Comparison of ENCODE assay signal across 18 cellular contexts in the genomic region with DNA sequence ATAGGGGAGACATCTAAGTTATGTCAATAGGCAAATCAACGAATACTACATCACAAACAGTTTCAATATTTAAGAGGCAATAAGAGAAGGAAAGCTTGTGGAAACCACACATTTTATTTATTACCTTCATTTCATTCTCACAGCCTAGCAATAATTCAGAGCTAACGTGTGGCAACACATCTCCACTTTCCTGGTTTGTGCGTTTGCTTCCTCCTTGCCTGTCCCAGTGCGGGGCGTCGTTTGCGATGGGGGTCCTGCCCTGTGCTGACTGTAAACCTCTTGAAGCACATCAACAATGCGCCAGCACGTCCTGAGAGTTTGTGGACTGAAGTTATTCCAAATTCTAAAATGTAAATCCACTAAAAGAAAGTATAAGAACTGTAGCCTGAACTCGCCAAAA. TPM values are rescaled to one million over a fixed set of nuclear protein-coding genes. Genes with fewer than 3 reads are reported as not detected.
DNase-seq lines count a peak whose midpoint lies in the region; ATAC-seq, FAIRE-seq and TF ChIP-seq lines count a peak whose summit lies in the region.
"Had no signal": no experiment of that assay in that cellular context is flagged by ENCODE, and none has a peak within 500 bp of the region (broad histone marks: within the 10 kb centered on the region; RNA-seq: fewer than 3 reads in every experiment).

No MANE protein-coding gene starts in this region.

- H3K27me3 Mint-ChIP-seq in activated naive CD4-positive, alpha-beta T cell treated with anti-CD3 and anti-CD28 coated beads, Interleukin-2, amount 50 U/mL, for 24 hours: no peaks in the 10 kb centered on the region
- no peaks in the 10 kb centered on the region for H3K27me3 Mint-ChIP-seq in naive thymus-derived CD8-positive, alpha-beta T cell

- SMC1A ChIA-PET in GM12878 (lab: Charles Lee; ENCODE audit: uncharacterized antibody, unreplicated experiment): no interaction called here

- H3K27me3 ChIP-seq in HUES64 (ENCODE audit: insufficient read depth, low read length) (peaks cover 8% of the 10 kb centered on the region), GM12878 (replicated peaks in 1 of 2; ENCODE audit: control insufficient read depth in 2 of 2, insufficient read depth in 2 of 2, low read length in 1 of 2) (no peaks in the 10 kb centered on the region), mammary epithelial cell (ENCODE audit: insufficient read depth, low read length) (no peaks in the 10 kb centered on the region)
- H3K27me3 ChIP-seq: BE2C, gastroesophageal sphincter, tibial nerve had no signal

- dilution Hi-C loops in mammary epithelial cell (cut with HindIII; ENCODE audit: low sequenced_read_pairs): no loop called here

- H3K4me3 Mint-ChIP-seq in activated naive CD4-positive, alpha-beta T cell treated with anti-CD3 and anti-CD28 coated beads, Interleukin-2, amount 50 U/mL, for 24 hours: peak overlapping the region; percentile 28
- peak overlapping the region; percentile 1 to 91 (median 63) for H3K4me3 Mint-ChIP-seq in naive thymus-derived CD8-positive, alpha-beta T cell

- 31% methylated on average over 7 of the region's 10 CpGs for WGBS in HUES64
- 54% methylated on average over 10 of the region's 10 CpGs for WGBS in GM12878 (ENCODE audit: insufficient coverage, insufficient replicate concordance, low lambda C conversion rate, missing lambda C conversion rate)
- WGBS in mammary epithelial cell (ENCODE audit: low coverage, missing lambda C conversion rate): 38% methylated on average over 9 of the region's 10 CpGs

- H3K36me3 Mint-ChIP-seq in activated naive CD4-positive, alpha-beta T cell treated with anti-CD3 and anti-CD28 coated beads, Interleukin-2, amount 50 U/mL, for 24 hours: no peaks in the 10 kb centered on the region
- H3K36me3 Mint-ChIP-seq in naive thymus-derived CD8-positive, alpha-beta T cell: no peaks in the 10 kb centered on the region
- H3K36me3 Mint-ChIP-seq: brain had no signal

- POLR2A ChIA-PET in GM12878 (lab: Charles Lee): no interaction called here
- POLR2A ChIA-PET in naive thymus-derived CD8-positive, alpha-beta T cell (lab: Charles Lee): no interaction called here

- RAD21 ChIA-PET in GM12878 (lab: Charles Lee; ENCODE audit: unreplicated experiment): no interaction called here

- TF ChIP-seq RAD21 in GM12878 (IDR thresholded peaks at IDR 0.05; ENCODE audit: insufficient read depth, low read depth, low read length): no peak

- no peak for TF ChIP-seq POLR2A in GM12878 (IDR thresholded peaks at IDR 0.05; ENCODE audit: low read depth, low read length)

- H3K9ac ChIP-seq in HUES64 (ENCODE audit: low read depth, low read length) (no peak overlapping the region), GM12878 (ENCODE audit: control insufficient read depth, insufficient read depth, low read length) (no peak overlapping the region), mammary epithelial cell (ENCODE audit: insufficient read depth, low read length) (no peak overlapping the region)

- no peaks in the 10 kb centered on the region for H3K79me2 ChIP-seq in GM12878 (ENCODE audit: control insufficient read depth, insufficient read depth, low read length)
- H3K79me2 ChIP-seq in mammary epithelial cell (ENCODE audit: insufficient read depth, low read length): no peaks in the 10 kb centered on the region

- H2AFZ ChIP-seq in GM12878 (ENCODE audit: control insufficient read depth, low read depth, low read length) (no peak overlapping the region), mammary epithelial cell (ENCODE audit: low read depth, low read length) (no peak overlapping the region)

- H3K36me3 ChIP-seq in HUES64 (ENCODE audit: insufficient read depth, low read length): no peaks in the 10 kb centered on the region
- no peaks in the 10 kb centered on the region for H3K36me3 ChIP-seq in GM12878 (ENCODE audit: control insufficient read depth in 2 of 2, insufficient read depth in 2 of 2, low read length in 1 of 2)
- H3K36me3 ChIP-seq in mammary epithelial cell (ENCODE audit: insufficient read depth, low read length): no peaks in the 10 kb centered on the region
- H3K36me3 ChIP-seq: BE2C, gastroesophageal sphincter, tibial nerve had no signal

- H3K4me1 Mint-ChIP-seq in activated naive CD4-positive, alpha-beta T cell treated with anti-CD3 and anti-CD28 coated beads, Interleukin-2, amount 50 U/mL, for 24 hours: peaks cover 5% of the 10 kb centered on the region
- peaks cover 0 to 12% (median 2%) of the 10 kb centered on the region in 4 donors for H3K4me1 Mint-ChIP-seq in naive thymus-derived CD8-positive, alpha-beta T cell
- H3K4me1 Mint-ChIP-seq: activated B cell treated with CpG ODN at 0.5 μM for 24 hours had no signal

- no peak for ATAC-seq in GM12878
- peak in 1 of 2 donors; percentile 36 for ATAC-seq in naive thymus-derived CD8-positive, alpha-beta T cell
- no peak for ATAC-seq in GM21619 (IDR thresholded peaks at IDR 0.05; ENCODE audit: unreplicated experiment)
- ATAC-seq: gastroesophageal sphincter had no signal

- intact Hi-C loops in GM12878 (cut with micrococcal nuclease; ENCODE audit: unreplicated experiment): no loop called here
- intact Hi-C loops in mammary epithelial cell (cut with micrococcal nuclease): no loop called here

- H3K27ac Mint-ChIP-seq in activated naive CD4-positive, alpha-beta T cell treated with anti-CD3 and anti-CD28 coated beads, Interleukin-2, amount 50 U/mL, for 24 hours: no peak overlapping the region
- H3K27ac Mint-ChIP-seq in naive thymus-derived CD8-positive, alpha-beta T cell: peak overlapping the region in 4 of 10 donors; percentile 0 to 88 (median 40)
- H3K27ac Mint-ChIP-seq: activated B cell treated with CpG ODN at 0.5 μM for 24 hours, brain had no signal

- H3K4me1 ChIP-seq in HUES64 (ENCODE audit: insufficient read depth, low read length) (peaks cover 5% of the 10 kb centered on the region; the same call in 1 of the 2 replicates), GM12878 (ENCODE audit: control insufficient read depth, insufficient read depth, low read length) (no peaks in the 10 kb centered on the region), mammary epithelial cell (ENCODE audit: insufficient read depth, low read length) (no peaks in the 10 kb centered on the region)
- H3K4me1 ChIP-seq: BE2C, gastroesophageal sphincter, tibial nerve had no signal

- H3K9me3 Mint-ChIP-seq in activated naive CD4-positive, alpha-beta T cell treated with anti-CD3 and anti-CD28 coated beads, Interleukin-2, amount 50 U/mL, for 24 hours: no peaks in the 10 kb centered on the region
- H3K9me3 Mint-ChIP-seq in naive thymus-derived CD8-positive, alpha-beta T cell: no peaks in the 10 kb centered on the region
- H3K9me3 Mint-ChIP-seq: activated B cell treated with CpG ODN at 0.5 μM for 24 hours, nephron had no signal

- peak; percentile 23 for FAIRE-seq in GM12878 (lab: Jason Lieb, UNC)

- TF ChIP-seq EP300 in GM12878 (IDR thresholded peaks at IDR 0.05; ENCODE audit: borderline replicate concordance in 1 of 2, control insufficient read depth in 1 of 2, low read depth in 2 of 2, low read length in 2 of 2): no peak

- no peaks in the 10 kb centered on the region for H4K20me1 ChIP-seq in GM12878 (ENCODE audit: control insufficient read depth, insufficient read depth)
- H4K20me1 ChIP-seq in mammary epithelial cell (ENCODE audit: insufficient read depth, low read length): no peaks in the 10 kb centered on the region

- TF ChIP-seq CTCF in GM12878 (IDR thresholded peaks at IDR 0.05 in 2 of 3, conservative IDR thresholded peaks at IDR 0.05 in 1 of 3; ENCODE audit: control insufficient read depth in 2 of 3, extremely low read depth in 1 of 3, insufficient read depth in 1 of 3, low read depth in 3 of 3, low read length in 3 of 3) (no peak), mammary epithelial cell (conservative IDR thresholded peaks at IDR 0.05 in 1 of 2, IDR thresholded peaks at IDR 0.05 in 1 of 2; ENCODE audit: extremely low read depth in 1 of 2, insufficient read depth in 1 of 2, low read depth in 1 of 2, low read length in 2 of 2) (no peak)

- no peaks in the 10 kb centered on the region for H3K9me3 ChIP-seq in HUES64 (ENCODE audit: insufficient read depth, low read depth, low read length)
- H3K9me3 ChIP-seq in GM12878 (replicated peaks; ENCODE audit: control insufficient read depth, insufficient read depth, low read length): no peaks in the 10 kb centered on the region; the same call in 2 of the 3 replicates
- H3K9me3 ChIP-seq in mammary epithelial cell (replicated peaks; ENCODE audit: insufficient read depth, low read length): no peaks in the 10 kb centered on the region
- H3K9me3 ChIP-seq: BE2C, gastroesophageal sphincter, tibial nerve had no signal

- no peak overlapping the region for H3K27ac ChIP-seq in HUES64 (ENCODE audit: low read depth, low read length)
- H3K27ac ChIP-seq in GM12878 (ENCODE audit: control insufficient read depth, insufficient read depth): no peak overlapping the region
- no peak overlapping the region for H3K27ac ChIP-seq in mammary epithelial cell (ENCODE audit: insufficient read depth, low read depth, low read length)
- H3K27ac ChIP-seq: gastroesophageal sphincter, tibial nerve had no signal

- H3K4me3 ChIP-seq in HUES64 (ENCODE audit: low read length) (0 out of 2 replicates have a peak overlapping the region, but pooled peaks have one; percentile 16), GM12878 (no peak overlapping the region), mammary epithelial cell (replicated peaks in 1 of 3; ENCODE audit: insufficient read depth in 1 of 3, low read depth in 2 of 3, low read length in 3 of 3) (no peak overlapping the region)
- H3K4me3 ChIP-seq: gastroesophageal sphincter had no signal

- H3K4me2 ChIP-seq in GM12878 (ENCODE audit: control insufficient read depth, insufficient read depth): no peak overlapping the region
- H3K4me2 ChIP-seq in mammary epithelial cell (ENCODE audit: insufficient read depth, low read depth, low read length): no peak overlapping the region

- in situ Hi-C loops in GM12878 (cut with MboI) (no loop called here), mammary epithelial cell (cut with MboI; ENCODE audit: low sequenced_read_pairs in 2 of 2) (no loop called here)

- no peak for DNase-seq in activated naive CD4-positive, alpha-beta T cell (lab: John Stamatoyannopoulos, UW)
- DNase-seq in GM12878 (ENCODE audit: low read depth, low spot score) (no peak), mammary epithelial cell (no peak), inferior parietal cortex (ENCODE audit: extremely low spot score) (no peak)
- no peak for DNase-seq in naive thymus-derived CD8-positive, alpha-beta T cell
- DNase-seq: activated B cell treated with CpG ODN at 0.5 μM for 24 hours; BE2C; cortex of kidney; NCI-H1092; stimulated activated CD4-positive, alpha-beta T cell treated with anti-CD3 and anti-CD28 coated beads, Interleukin-12 subunit alpha, Interleukin-12 subunit beta, amount 100 ng/mL, for 4 hours; SW 1271 had no signal

- CTCF ChIA-PET in GM12878 (lab: Yijun Ruan, JAX) (interaction anchor here (0.6 kb wide), 1 partner anchor 115 kb away, joined by 3 read pairs; no protein-coding TSS in a partner anchor), mammary epithelial cell (lab: Charles Lee; ENCODE audit: low non-redundant PET) (no interaction called here)

- no TSS peak for BruUV-seq in GM12878 (replicated peaks; lab: Mats Ljungman, UMichigan)
- no TSS peak for BruUV-seq in mammary epithelial cell (replicated peaks; lab: Mats Ljungman, UMichigan)

RNA-seq across cellular contexts. Expression of a gene that starts 14.4 kb away (rescaled TPM):
- polyA plus RNA-seq in HUES64 (2013, experiment 1 of 2): 38.5 TPM
- polyA plus RNA-seq in HUES64 (2013, experiment 2 of 2): 37.0 TPM
- 140 and 151 TPM in 2 replicates for total RNA-seq in GM12878 (2013; cell fraction: nucleolus; rRNA removed)
- total RNA-seq in GM12878 (2014; rRNA removed) (58.1 and 64.9 TPM in 2 replicates), GM12878 (2014; rRNA removed; fragmentation: Illumina TruSeq; extraction: Trizol) (49.5 and 49.9 TPM in 2 replicates), GM12878 (2021) (42.9 and 47.9 TPM in 2 replicates), mammary epithelial cell (10 to 100 TPM; 46.2 to 54.8 TPM)
- 34.7 TPM for polyA plus RNA-seq in GM12878 (2011; ENCODE audit: low read depth)
- polyA plus RNA-seq in GM12878 (2011; rRNA removed) (65.1 and 67.0 TPM in 2 replicates), GM12878 (2014; fragmentation: Illumina TruSeq; extraction: Trizol) (55.1 and 56.9 TPM in 2 replicates), GM12878 (2014; fragmentation: Nextera tagmentation; extraction: Ambion mirVana) (10 to 100 TPM; 36.8 to 39.6 TPM), GM12878 (2014; rRNA removed) (48.0 and 55.5 TPM in 2 replicates), GM12878 (2016; fragmentation: Nextera tagmentation; extraction: Ambion mirVana) (10 to 100 TPM; 32.5 to 41.5 TPM), mammary epithelial cell (32.2 TPM)
- polyA plus RNA-seq in GM12878 (2011; cell fraction: cytosol; rRNA removed): 61.5 and 64.4 TPM in 2 replicates
- polyA plus RNA-seq in GM12878 (2011; cell fraction: nucleus; rRNA removed): 39.2 and 43.9 TPM in 2 replicates
- polyA plus RNA-seq in GM12878 (2012): 39.6 and 42.4 TPM in 2 replicates
- polyA minus RNA-seq in GM12878 (2011; rRNA and poly(A)+ RNA removed): 50.7 and 54.3 TPM in 2 replicates
- polyA minus RNA-seq in GM12878 (2011; cell fraction: cytosol; rRNA and poly(A)+ RNA removed): 25.3 and 28.4 TPM in 2 replicates
- polyA minus RNA-seq in GM12878 (2011; cell fraction: nucleus; rRNA and poly(A)+ RNA removed): 24.1 and 34.9 TPM in 2 replicates
- 10 to 100 TPM; 74.0 to 77.8 TPM for total RNA-seq in naive thymus-derived CD8-positive, alpha-beta T cell
- 10 to 100 TPM; 60.1 to 72.7 (median 62.9) TPM for polyA plus RNA-seq in naive thymus-derived CD8-positive, alpha-beta T cell
- 54.2 TPM for polyA minus RNA-seq in mammary epithelial cell
